ENCODE assay signal across 8 cellular contexts in genomic region chrX:33725556-33726232, GRCh38.
DNase-seq lines count a peak whose midpoint lies in the region; ATAC-seq and TF ChIP-seq lines count a peak whose summit lies in the region.

No MANE protein-coding gene starts in this region.

- peak overlapping the region; percentile 38 for H3K4me3 ChIP-seq in parathyroid adenoma (ENCODE audit: low read depth, low read length)

- H3K36me3 ChIP-seq in parathyroid adenoma (ENCODE audit: control insufficient read depth, insufficient read depth, low read length), result no peaks in the 10 kb centered on the region

- TF ChIP-seq CTCF in foreskin keratinocyte (conservative IDR thresholded peaks at IDR 0.05) (no peak), parathyroid adenoma (IDR thresholded peaks at IDR 0.05) (no peak)

- H3K4me2 ChIP-seq in parathyroid adenoma (ENCODE audit: low read length), result peak overlapping the region; percentile 67

- no peaks in the 10 kb centered on the region for H3K9me3 ChIP-seq in parathyroid adenoma (ENCODE audit: control insufficient read depth, low read length)

- DNase-seq in H4 (ENCODE audit: low spot score), result peak; percentile 85
- DNase-seq in OCI-M1 (lab: John Stamatoyannopoulos, UW), result peak; percentile 33
- peak; percentile 15 to 16 for DNase-seq in foreskin keratinocyte
- no peak for DNase-seq in GM03348 (ENCODE audit: low spot score)
- no peak for DNase-seq in NCI-H226
- no peak for DNase-seq in T1000 (lab: John Stamatoyannopoulos, UW)

- H3K79me2 ChIP-seq in parathyroid adenoma, result no peaks in the 10 kb centered on the region

- no peaks in the 10 kb centered on the region for H3K4me1 ChIP-seq in foreskin keratinocyte
- no peaks in the 10 kb centered on the region for H3K4me1 ChIP-seq in parathyroid adenoma

- ATAC-seq in foreskin keratinocyte (peak; percentile 96), GM21576 (IDR thresholded peaks at IDR 0.05; ENCODE audit: unreplicated experiment) (no peak)

- H3K27ac ChIP-seq in foreskin keratinocyte (no peak overlapping the region), parathyroid adenoma (no peak overlapping the region)

- H3K27me3 ChIP-seq in foreskin keratinocyte, result no peaks in the 10 kb centered on the region
- no peaks in the 10 kb centered on the region for H3K27me3 ChIP-seq in parathyroid adenoma (ENCODE audit: control insufficient read depth, insufficient read depth, low read length)

- H2AFZ ChIP-seq in parathyroid adenoma, result no peak overlapping the region

- H3K9ac ChIP-seq in parathyroid adenoma, result no peak overlapping the region

Comparison
In these comparisons a context has a peak if more than half of its experiments do, and no peak if none do; other contexts are left out.
1. DNase-seq: peak in H4 (single experiment), OCI-M1 (single experiment) and foreskin keratinocyte (2 of 2); none in GM03348 (single experiment), NCI-H226 (single experiment) and T1000 (single experiment).